In genomic region chr19:35612224-35612558, GRCh38 we compare ENCODE assay signal across 10 cellular contexts. TPM values are rescaled to one million over a fixed set of nuclear protein-coding genes. Genes with fewer than 3 reads are reported as not detected.
A peak's percentile ranks its signal among the peaks of the same experiment; 100 is the strongest.
DNase-seq lines count a peak whose midpoint lies in the region; TF ChIP-seq lines count a peak whose summit lies in the region.
"Had no signal": no experiment of that assay in that cellular context is flagged by ENCODE, and none has a peak within 500 bp of the region (broad histone marks: within the 10 kb centered on the region; RNA-seq: fewer than 3 reads in every experiment).

No MANE protein-coding gene starts in this region.

- H3K4me3 ChIP-seq in GM23248: peak overlapping the region; percentile 90
- H3K4me3 ChIP-seq in smooth muscle cell: peak overlapping the region; percentile 64

- H3K4me1 Mint-ChIP-seq in glutamatergic neuron (ENCODE audit: low read depth, unreplicated experiment): no peaks in the 10 kb centered on the region

- H3K9me2 ChIP-seq in GM23248 (ENCODE audit: insufficient read depth): no peaks in the 10 kb centered on the region

- H3K27me3 ChIP-seq in GM23248 (replicated peaks; ENCODE audit: insufficient read depth) (no peaks in the 10 kb centered on the region), smooth muscle cell (ENCODE audit: low read depth) (no peaks in the 10 kb centered on the region)

- H3K4me2 ChIP-seq in GM23248 (ENCODE audit: unreplicated experiment): peak overlapping the region; percentile 88
- peak overlapping the region; percentile 94 for H3K4me2 ChIP-seq in smooth muscle cell

- H3K4me3 Mint-ChIP-seq in glutamatergic neuron (ENCODE audit: unreplicated experiment): peak overlapping the region; percentile 85

- in situ Hi-C loops in GM23248 (cut with MboI): no loop called here

- H3K9me3 ChIP-seq in GM23248 (ENCODE audit: low read depth) (no peaks in the 10 kb centered on the region), smooth muscle cell (replicated peaks; ENCODE audit: low read depth) (no peaks in the 10 kb centered on the region)

- DNase-seq in GM23248: no peak
- DNase-seq in glutamatergic neuron: no peak
- DNase-seq in smooth muscle cell (lab: John Stamatoyannopoulos, UW; ENCODE audit: unreplicated experiment): no peak
- DNase-seq in GF-D8 (lab: John Stamatoyannopoulos, UW): no peak
- no peak for DNase-seq in ureter (ENCODE audit: low spot score)
- no peak for DNase-seq in CD1c-positive myeloid dendritic cell (ENCODE audit: extremely low spot score)
- DNase-seq in GM03348 (ENCODE audit: low spot score): no peak

- H3K27me3 Mint-ChIP-seq in glutamatergic neuron (ENCODE audit: unreplicated experiment): peaks cover 8% of the 10 kb centered on the region

- no peaks in the 10 kb centered on the region for H3K4me1 ChIP-seq in GM23248 (ENCODE audit: insufficient read depth)
- H3K4me1 ChIP-seq in smooth muscle cell (ENCODE audit: low read depth): peaks cover 4% of the 10 kb centered on the region

- no peak overlapping the region for H3K27ac ChIP-seq in GM23248
- H3K27ac ChIP-seq in VCaP: peak overlapping the region; percentile 73; the same call in 1 of the 2 replicates
- no peak overlapping the region for H3K27ac ChIP-seq in smooth muscle cell (ENCODE audit: low read depth)

- H3F3A ChIP-seq in GM23248 (ENCODE audit: insufficient read depth): no peaks in the 10 kb centered on the region
- no peaks in the 10 kb centered on the region for H3F3A ChIP-seq in smooth muscle cell (ENCODE audit: low read depth)

- no peaks in the 10 kb centered on the region for H3K79me2 ChIP-seq in GM23248 (ENCODE audit: insufficient read depth)
- no peaks in the 10 kb centered on the region for H3K79me2 ChIP-seq in smooth muscle cell (ENCODE audit: low read depth)

- H3K36me3 ChIP-seq in GM23248 (ENCODE audit: low read depth) (no peaks in the 10 kb centered on the region), smooth muscle cell (ENCODE audit: low read depth) (no peaks in the 10 kb centered on the region)

- TF ChIP-seq CTCF in VCaP (conservative IDR thresholded peaks at IDR 0.05): no peak
- no peak for TF ChIP-seq CTCF in glutamatergic neuron (IDR thresholded peaks at IDR 0.05; ENCODE audit: partially characterized antibody, unreplicated experiment)
- no peak for TF ChIP-seq CTCF in smooth muscle cell (IDR thresholded peaks at IDR 0.05; ENCODE audit: borderline replicate concordance, insufficient read depth, poor library complexity, severe bottlenecking)

- H3K9ac ChIP-seq in GM23248 (peak overlapping the region; percentile 87), smooth muscle cell (ENCODE audit: low read depth) (no peak overlapping the region)

- 7 to 24% methylated on average over 9 of the region's 9 CpGs for WGBS in GM23248 (ENCODE audit: low coverage in 1 of 2, low lambda C conversion rate in 2 of 2, missing lambda C conversion rate in 2 of 2), 2 experiments
- 52% methylated on average over 9 of the region's 9 CpGs for WGBS in smooth muscle cell (ENCODE audit: low lambda C conversion rate)

- H3K36me3 Mint-ChIP-seq in glutamatergic neuron (ENCODE audit: unreplicated experiment): peaks cover 7% of the 10 kb centered on the region

- H3K27ac Mint-ChIP-seq in glutamatergic neuron (ENCODE audit: unreplicated experiment): no peak overlapping the region

- H3K9me3 Mint-ChIP-seq in glutamatergic neuron (ENCODE audit: unreplicated experiment): peaks cover 6% of the 10 kb centered on the region

- H4K20me1 ChIP-seq in GM23248 (ENCODE audit: insufficient read depth): no peaks in the 10 kb centered on the region
- no peaks in the 10 kb centered on the region for H4K20me1 ChIP-seq in smooth muscle cell (ENCODE audit: low read depth)

- H2AFZ ChIP-seq in GM23248 (peak overlapping the region; percentile 99), smooth muscle cell (ENCODE audit: low read depth) (peak overlapping the region; percentile 90)

RNA-seq across cellular contexts. Expression of gene HAUS5, which starts 0.3 kb away (rescaled TPM):
- 8.5 and 10.1 TPM in 2 replicates for total RNA-seq in GM23248 (2014; rRNA removed; shearing (Covaris generic))
- polyA plus RNA-seq in GM23248 (2016; fragmentation: Nextera tagmentation; extraction: Ambion mirVana): 7.4 and 9.6 TPM in 2 replicates
- total RNA-seq in glutamatergic neuron (ENCODE audit: unreplicated experiment): 15.9 TPM
- total RNA-seq in smooth muscle cell: 6.3 and 6.4 TPM in 2 replicates
- 14.0 and 15.8 TPM in 2 replicates for polyA plus RNA-seq in smooth muscle cell
- 19.2 TPM for total RNA-seq in ureter

RNA-seq across cellular contexts. Expression of gene RBM42, which starts 16.6 kb away (rescaled TPM):
- 57.3 and 74.7 TPM in 2 replicates for total RNA-seq in GM23248 (2014; rRNA removed; shearing (Covaris generic))
- polyA plus RNA-seq in GM23248 (2016; fragmentation: Nextera tagmentation; extraction: Ambion mirVana) (82.5 and 86.2 TPM in 2 replicates), smooth muscle cell (143 and 155 TPM in 2 replicates)
- total RNA-seq in glutamatergic neuron (ENCODE audit: unreplicated experiment) (78.7 TPM), smooth muscle cell (37.2 and 42.4 TPM in 2 replicates), ureter (66.6 TPM)

RNA-seq across cellular contexts. Expression of gene PMIS2, which starts 26.2 kb away (rescaled TPM):
- total RNA-seq in GM23248 (2014; rRNA removed; shearing (Covaris generic)): not detected in 2 replicates
- not detected in 2 replicates for polyA plus RNA-seq in GM23248 (2016; fragmentation: Nextera tagmentation; extraction: Ambion mirVana)
- total RNA-seq in glutamatergic neuron (ENCODE audit: unreplicated experiment): not detected
- not detected in 2 replicates for total RNA-seq in smooth muscle cell
- polyA plus RNA-seq in smooth muscle cell: not detected in 2 replicates
- not detected for total RNA-seq in ureter
- total RNA-seq: lung; T-helper 2 cell treated with Interferon-gamma antibody and Interleukin-4, amounts not matched to agents 100 ng/mL and 5 ng/mL, for 36 hours had no signal
- polyA plus RNA-seq: lung had no signal

RNA-seq across cellular contexts. Expression of gene ETV2, which starts 29.4 kb away (rescaled TPM):
- total RNA-seq in GM23248 (2014; rRNA removed; shearing (Covaris generic)): not detected in 2 replicates
- polyA plus RNA-seq in GM23248 (2016; fragmentation: Nextera tagmentation; extraction: Ambion mirVana) (0.91 and 0.93 TPM in 2 replicates), smooth muscle cell (2.9 and 3.8 TPM in 2 replicates)
- total RNA-seq in glutamatergic neuron (ENCODE audit: unreplicated experiment) (1.3 TPM), smooth muscle cell (not detected in 2 replicates), ureter (1.1 TPM)

RNA-seq across cellular contexts. Expression of gene COX6B1, which starts 35.9 kb away (rescaled TPM):
- 328 and 423 TPM in 2 replicates for total RNA-seq in GM23248 (2014; rRNA removed; shearing (Covaris generic))
- polyA plus RNA-seq in GM23248 (2016; fragmentation: Nextera tagmentation; extraction: Ambion mirVana) (448 and 472 TPM in 2 replicates), smooth muscle cell (622 and 683 TPM in 2 replicates)
- total RNA-seq in glutamatergic neuron (ENCODE audit: unreplicated experiment) (448 TPM), smooth muscle cell (521 and 971 TPM in 2 replicates), ureter (473 TPM)
